1 cellular context compared by ENCODE assay signal in the genomic region with DNA sequence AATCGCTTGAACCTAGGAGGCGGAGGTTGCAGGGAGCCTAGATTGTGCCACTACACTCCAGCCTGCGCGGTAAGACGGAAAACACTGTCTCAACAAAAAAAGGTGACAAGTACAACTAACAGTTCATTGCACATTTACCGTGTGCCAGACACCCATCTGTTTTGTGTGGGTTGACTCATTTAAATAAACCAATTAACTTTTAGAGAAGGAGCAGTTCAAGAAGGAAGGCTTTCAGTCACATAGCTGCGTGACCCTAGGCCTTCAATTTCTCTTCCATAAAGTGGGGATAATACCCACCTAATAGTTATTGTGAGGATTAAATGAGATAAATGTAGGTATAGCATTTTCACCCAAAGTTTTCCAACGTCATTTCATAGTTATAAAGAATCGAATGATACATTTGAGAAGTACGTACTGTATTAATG.
A peak's percentile ranks its signal among the peaks of the same experiment; 100 is the strongest.
TF ChIP-seq lines count a peak whose summit lies in the region.

No MANE protein-coding gene starts in this region.

TF ChIP-seq in HepG2, 621 proteins besides CTCF, POLR2A, EP300 and RAD21 (continues in another document):
- TF ChIP-seq ZNF557 (CRISPR knock-in tag; IDR thresholded peaks at IDR 0.05), result no peak
- no peak for TF ChIP-seq ZNF260 (CRISPR knock-in tag; IDR thresholded peaks at IDR 0.05; ENCODE audit: borderline replicate concordance, low read depth)
- no peak for TF ChIP-seq KLF15 (CRISPR knock-in tag; IDR thresholded peaks at IDR 0.05; ENCODE audit: borderline replicate concordance)
- TF ChIP-seq RBFOX2 (IDR thresholded peaks at IDR 0.05; ENCODE audit: low read depth, low read length), result peak; percentile 55; the same call in 1 of the 2 replicates
- no peak for TF ChIP-seq ZNF558 (CRISPR knock-in tag; IDR thresholded peaks at IDR 0.05; ENCODE audit: borderline replicate concordance)
- TF ChIP-seq ZNF816 (CRISPR knock-in tag; IDR thresholded peaks at IDR 0.05; ENCODE audit: borderline replicate concordance), result no peak
- no peak for TF ChIP-seq ZNF781 (CRISPR knock-in tag; IDR thresholded peaks at IDR 0.05; ENCODE audit: borderline replicate concordance, not compliant biosample characterization)
- TF ChIP-seq ZNF382 (CRISPR knock-in tag; IDR thresholded peaks at IDR 0.05; ENCODE audit: borderline replicate concordance), result no peak
- TF ChIP-seq ZNF883 (CRISPR knock-in tag; IDR thresholded peaks at IDR 0.05; ENCODE audit: not compliant biosample characterization), result no peak
- TF ChIP-seq, protein P1, sequence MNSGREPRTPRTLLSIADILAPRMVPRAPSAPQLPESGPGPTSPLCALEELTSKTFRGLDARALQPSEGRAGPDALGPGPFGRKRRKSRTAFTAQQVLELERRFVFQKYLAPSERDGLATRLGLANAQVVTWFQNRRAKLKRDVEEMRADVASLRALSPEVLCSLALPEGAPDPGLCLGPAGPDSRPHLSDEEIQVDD (CRISPR knock-in tag; IDR thresholded peaks at IDR 0.05; ENCODE audit: borderline replicate concordance), result no peak
- TF ChIP-seq ZFX (CRISPR knock-in tag; IDR thresholded peaks at IDR 0.05; ENCODE audit: low read depth), result no peak
- no peak for TF ChIP-seq SP2 (CRISPR knock-in tag; IDR thresholded peaks at IDR 0.05)
- TF ChIP-seq HES4 (CRISPR knock-in tag; IDR thresholded peaks at IDR 0.05; ENCODE audit: borderline replicate concordance), result no peak
- 0 out of 2 replicates have a peak, but pooled peaks have one; percentile 7 for TF ChIP-seq ZBTB42 (CRISPR knock-in tag; IDR thresholded peaks at IDR 0.05)
- TF ChIP-seq ZBTB38 (CRISPR knock-in tag; IDR thresholded peaks at IDR 0.05), result peak; percentile 79; the same call in 1 of the 2 replicates
- no peak for TF ChIP-seq RCOR2 (CRISPR knock-in tag; IDR thresholded peaks at IDR 0.05)
- no peak for TF ChIP-seq RBM39 (IDR thresholded peaks at IDR 0.05; ENCODE audit: low read depth, low read length, poor library complexity, severe bottlenecking)
- TF ChIP-seq, protein P2, sequence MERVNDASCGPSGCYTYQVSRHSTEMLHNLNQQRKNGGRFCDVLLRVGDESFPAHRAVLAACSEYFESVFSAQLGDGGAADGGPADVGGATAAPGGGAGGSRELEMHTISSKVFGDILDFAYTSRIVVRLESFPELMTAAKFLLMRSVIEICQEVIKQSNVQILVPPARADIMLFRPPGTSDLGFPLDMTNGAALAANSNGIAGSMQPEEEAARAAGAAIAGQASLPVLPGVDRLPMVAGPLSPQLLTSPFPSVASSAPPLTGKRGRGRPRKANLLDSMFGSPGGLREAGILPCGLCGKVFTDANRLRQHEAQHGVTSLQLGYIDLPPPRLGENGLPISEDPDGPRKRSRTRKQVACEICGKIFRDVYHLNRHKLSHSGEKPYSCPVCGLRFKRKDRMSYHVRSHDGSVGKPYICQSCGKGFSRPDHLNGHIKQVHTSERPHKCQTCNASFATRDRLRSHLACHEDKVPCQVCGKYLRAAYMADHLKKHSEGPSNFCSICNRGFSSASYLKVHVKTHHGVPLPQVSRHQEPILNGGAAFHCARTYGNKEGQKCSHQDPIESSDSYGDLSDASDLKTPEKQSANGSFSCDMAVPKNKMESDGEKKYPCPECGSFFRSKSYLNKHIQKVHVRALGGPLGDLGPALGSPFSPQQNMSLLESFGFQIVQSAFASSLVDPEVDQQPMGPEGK (CRISPR knock-in tag; IDR thresholded peaks at IDR 0.05), result no peak
- TF ChIP-seq, protein P3, sequence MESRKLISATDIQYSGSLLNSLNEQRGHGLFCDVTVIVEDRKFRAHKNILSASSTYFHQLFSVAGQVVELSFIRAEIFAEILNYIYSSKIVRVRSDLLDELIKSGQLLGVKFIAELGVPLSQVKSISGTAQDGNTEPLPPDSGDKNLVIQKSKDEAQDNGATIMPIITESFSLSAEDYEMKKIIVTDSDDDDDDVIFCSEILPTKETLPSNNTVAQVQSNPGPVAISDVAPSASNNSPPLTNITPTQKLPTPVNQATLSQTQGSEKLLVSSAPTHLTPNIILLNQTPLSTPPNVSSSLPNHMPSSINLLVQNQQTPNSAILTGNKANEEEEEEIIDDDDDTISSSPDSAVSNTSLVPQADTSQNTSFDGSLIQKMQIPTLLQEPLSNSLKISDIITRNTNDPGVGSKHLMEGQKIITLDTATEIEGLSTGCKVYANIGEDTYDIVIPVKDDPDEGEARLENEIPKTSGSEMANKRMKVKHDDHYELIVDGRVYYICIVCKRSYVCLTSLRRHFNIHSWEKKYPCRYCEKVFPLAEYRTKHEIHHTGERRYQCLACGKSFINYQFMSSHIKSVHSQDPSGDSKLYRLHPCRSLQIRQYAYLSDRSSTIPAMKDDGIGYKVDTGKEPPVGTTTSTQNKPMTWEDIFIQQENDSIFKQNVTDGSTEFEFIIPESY (CRISPR knock-in tag; IDR thresholded peaks at IDR 0.05), result peak; percentile 75; the same call in 1 of the 2 replicates
- TF ChIP-seq NFE2L1 (CRISPR knock-in tag; IDR thresholded peaks at IDR 0.05; ENCODE audit: borderline replicate concordance), result no peak
- no peak for TF ChIP-seq ZNF777 (CRISPR knock-in tag; IDR thresholded peaks at IDR 0.05)
- no peak for TF ChIP-seq MAFK (conservative IDR thresholded peaks at IDR 0.05 in 1 of 2, IDR thresholded peaks at IDR 0.05 in 1 of 2; ENCODE audit: low read length in 2 of 2)
- TF ChIP-seq PITX1 (CRISPR knock-in tag; IDR thresholded peaks at IDR 0.05), result no peak
- no peak for TF ChIP-seq ZNF235 (CRISPR knock-in tag; IDR thresholded peaks at IDR 0.05; ENCODE audit: borderline replicate concordance)
- no peak for TF ChIP-seq ZNF343 (CRISPR knock-in tag; IDR thresholded peaks at IDR 0.05)
- no peak for TF ChIP-seq CBX1 (IDR thresholded peaks at IDR 0.05; ENCODE audit: low read depth)
- no peak for TF ChIP-seq SMARCC2 (IDR thresholded peaks at IDR 0.05)
- TF ChIP-seq, protein P4, sequence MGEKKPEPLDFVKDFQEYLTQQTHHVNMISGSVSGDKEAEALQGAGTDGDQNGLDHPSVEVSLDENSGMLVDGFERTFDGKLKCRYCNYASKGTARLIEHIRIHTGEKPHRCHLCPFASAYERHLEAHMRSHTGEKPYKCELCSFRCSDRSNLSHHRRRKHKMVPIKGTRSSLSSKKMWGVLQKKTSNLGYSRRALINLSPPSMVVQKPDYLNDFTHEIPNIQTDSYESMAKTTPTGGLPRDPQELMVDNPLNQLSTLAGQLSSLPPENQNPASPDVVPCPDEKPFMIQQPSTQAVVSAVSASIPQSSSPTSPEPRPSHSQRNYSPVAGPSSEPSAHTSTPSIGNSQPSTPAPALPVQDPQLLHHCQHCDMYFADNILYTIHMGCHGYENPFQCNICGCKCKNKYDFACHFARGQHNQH (CRISPR knock-in tag; IDR thresholded peaks at IDR 0.05), result no peak
- TF ChIP-seq, protein P5, sequence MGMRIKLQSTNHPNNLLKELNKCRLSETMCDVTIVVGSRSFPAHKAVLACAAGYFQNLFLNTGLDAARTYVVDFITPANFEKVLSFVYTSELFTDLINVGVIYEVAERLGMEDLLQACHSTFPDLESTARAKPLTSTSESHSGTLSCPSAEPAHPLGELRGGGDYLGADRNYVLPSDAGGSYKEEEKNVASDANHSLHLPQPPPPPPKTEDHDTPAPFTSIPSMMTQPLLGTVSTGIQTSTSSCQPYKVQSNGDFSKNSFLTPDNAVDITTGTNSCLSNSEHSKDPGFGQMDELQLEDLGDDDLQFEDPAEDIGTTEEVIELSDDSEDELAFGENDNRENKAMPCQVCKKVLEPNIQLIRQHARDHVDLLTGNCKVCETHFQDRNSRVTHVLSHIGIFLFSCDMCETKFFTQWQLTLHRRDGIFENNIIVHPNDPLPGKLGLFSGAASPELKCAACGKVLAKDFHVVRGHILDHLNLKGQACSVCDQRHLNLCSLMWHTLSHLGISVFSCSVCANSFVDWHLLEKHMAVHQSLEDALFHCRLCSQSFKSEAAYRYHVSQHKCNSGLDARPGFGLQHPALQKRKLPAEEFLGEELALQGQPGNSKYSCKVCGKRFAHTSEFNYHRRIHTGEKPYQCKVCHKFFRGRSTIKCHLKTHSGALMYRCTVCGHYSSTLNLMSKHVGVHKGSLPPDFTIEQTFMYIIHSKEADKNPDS (CRISPR knock-in tag; IDR thresholded peaks at IDR 0.05), result no peak
- TF ChIP-seq, protein P6, sequence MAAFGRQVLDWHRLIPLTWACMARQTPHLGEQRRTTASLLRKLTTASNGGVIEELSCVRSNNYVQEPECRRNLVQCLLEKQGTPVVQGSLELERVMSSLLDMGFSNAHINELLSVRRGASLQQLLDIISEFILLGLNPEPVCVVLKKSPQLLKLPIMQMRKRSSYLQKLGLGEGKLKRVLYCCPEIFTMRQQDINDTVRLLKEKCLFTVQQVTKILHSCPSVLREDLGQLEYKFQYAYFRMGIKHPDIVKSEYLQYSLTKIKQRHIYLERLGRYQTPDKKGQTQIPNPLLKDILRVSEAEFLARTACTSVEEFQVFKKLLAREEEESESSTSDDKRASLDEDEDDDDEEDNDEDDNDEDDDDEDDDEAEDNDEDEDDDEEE (CRISPR knock-in tag; IDR thresholded peaks at IDR 0.05), result no peak
- no peak for TF ChIP-seq ATF7 (IDR thresholded peaks at IDR 0.05)
- no peak for TF ChIP-seq ATF7 (CRISPR knock-in tag; IDR thresholded peaks at IDR 0.05)
- TF ChIP-seq ZNF605 (CRISPR knock-in tag; IDR thresholded peaks at IDR 0.05), result no peak
- TF ChIP-seq ZNF329 (CRISPR knock-in tag; IDR thresholded peaks at IDR 0.05; ENCODE audit: low read depth), result no peak
- TF ChIP-seq ZNF12 (CRISPR knock-in tag; IDR thresholded peaks at IDR 0.05), result no peak
- TF ChIP-seq, protein P7, sequence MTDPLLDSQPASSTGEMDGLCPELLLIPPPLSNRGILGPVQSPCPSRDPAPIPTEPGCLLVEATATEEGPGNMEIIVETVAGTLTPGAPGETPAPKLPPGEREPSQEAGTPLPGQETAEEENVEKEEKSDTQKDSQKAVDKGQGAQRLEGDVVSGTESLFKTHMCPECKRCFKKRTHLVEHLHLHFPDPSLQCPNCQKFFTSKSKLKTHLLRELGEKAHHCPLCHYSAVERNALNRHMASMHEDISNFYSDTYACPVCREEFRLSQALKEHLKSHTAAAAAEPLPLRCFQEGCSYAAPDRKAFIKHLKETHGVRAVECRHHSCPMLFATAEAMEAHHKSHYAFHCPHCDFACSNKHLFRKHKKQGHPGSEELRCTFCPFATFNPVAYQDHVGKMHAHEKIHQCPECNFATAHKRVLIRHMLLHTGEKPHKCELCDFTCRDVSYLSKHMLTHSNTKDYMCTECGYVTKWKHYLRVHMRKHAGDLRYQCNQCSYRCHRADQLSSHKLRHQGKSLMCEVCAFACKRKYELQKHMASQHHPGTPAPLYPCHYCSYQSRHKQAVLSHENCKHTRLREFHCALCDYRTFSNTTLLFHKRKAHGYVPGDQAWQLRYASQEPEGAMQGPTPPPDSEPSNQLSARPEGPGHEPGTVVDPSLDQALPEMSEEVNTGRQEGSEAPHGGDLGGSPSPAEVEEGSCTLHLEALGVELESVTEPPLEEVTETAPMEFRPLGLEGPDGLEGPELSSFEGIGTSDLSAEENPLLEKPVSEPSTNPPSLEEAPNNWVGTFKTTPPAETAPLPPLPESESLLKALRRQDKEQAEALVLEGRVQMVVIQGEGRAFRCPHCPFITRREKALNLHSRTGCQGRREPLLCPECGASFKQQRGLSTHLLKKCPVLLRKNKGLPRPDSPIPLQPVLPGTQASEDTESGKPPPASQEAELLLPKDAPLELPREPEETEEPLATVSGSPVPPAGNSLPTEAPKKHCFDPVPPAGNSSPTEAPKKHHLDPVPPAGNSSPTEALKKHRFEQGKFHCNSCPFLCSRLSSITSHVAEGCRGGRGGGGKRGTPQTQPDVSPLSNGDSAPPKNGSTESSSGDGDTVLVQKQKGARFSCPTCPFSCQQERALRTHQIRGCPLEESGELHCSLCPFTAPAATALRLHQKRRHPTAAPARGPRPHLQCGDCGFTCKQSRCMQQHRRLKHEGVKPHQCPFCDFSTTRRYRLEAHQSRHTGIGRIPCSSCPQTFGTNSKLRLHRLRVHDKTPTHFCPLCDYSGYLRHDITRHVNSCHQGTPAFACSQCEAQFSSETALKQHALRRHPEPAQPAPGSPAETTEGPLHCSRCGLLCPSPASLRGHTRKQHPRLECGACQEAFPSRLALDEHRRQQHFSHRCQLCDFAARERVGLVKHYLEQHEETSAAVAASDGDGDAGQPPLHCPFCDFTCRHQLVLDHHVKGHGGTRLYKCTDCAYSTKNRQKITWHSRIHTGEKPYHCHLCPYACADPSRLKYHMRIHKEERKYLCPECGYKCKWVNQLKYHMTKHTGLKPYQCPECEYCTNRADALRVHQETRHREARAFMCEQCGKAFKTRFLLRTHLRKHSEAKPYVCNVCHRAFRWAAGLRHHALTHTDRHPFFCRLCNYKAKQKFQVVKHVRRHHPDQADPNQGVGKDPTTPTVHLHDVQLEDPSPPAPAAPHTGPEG (CRISPR knock-in tag; IDR thresholded peaks at IDR 0.05), result no peak
- TF ChIP-seq, protein P8, sequence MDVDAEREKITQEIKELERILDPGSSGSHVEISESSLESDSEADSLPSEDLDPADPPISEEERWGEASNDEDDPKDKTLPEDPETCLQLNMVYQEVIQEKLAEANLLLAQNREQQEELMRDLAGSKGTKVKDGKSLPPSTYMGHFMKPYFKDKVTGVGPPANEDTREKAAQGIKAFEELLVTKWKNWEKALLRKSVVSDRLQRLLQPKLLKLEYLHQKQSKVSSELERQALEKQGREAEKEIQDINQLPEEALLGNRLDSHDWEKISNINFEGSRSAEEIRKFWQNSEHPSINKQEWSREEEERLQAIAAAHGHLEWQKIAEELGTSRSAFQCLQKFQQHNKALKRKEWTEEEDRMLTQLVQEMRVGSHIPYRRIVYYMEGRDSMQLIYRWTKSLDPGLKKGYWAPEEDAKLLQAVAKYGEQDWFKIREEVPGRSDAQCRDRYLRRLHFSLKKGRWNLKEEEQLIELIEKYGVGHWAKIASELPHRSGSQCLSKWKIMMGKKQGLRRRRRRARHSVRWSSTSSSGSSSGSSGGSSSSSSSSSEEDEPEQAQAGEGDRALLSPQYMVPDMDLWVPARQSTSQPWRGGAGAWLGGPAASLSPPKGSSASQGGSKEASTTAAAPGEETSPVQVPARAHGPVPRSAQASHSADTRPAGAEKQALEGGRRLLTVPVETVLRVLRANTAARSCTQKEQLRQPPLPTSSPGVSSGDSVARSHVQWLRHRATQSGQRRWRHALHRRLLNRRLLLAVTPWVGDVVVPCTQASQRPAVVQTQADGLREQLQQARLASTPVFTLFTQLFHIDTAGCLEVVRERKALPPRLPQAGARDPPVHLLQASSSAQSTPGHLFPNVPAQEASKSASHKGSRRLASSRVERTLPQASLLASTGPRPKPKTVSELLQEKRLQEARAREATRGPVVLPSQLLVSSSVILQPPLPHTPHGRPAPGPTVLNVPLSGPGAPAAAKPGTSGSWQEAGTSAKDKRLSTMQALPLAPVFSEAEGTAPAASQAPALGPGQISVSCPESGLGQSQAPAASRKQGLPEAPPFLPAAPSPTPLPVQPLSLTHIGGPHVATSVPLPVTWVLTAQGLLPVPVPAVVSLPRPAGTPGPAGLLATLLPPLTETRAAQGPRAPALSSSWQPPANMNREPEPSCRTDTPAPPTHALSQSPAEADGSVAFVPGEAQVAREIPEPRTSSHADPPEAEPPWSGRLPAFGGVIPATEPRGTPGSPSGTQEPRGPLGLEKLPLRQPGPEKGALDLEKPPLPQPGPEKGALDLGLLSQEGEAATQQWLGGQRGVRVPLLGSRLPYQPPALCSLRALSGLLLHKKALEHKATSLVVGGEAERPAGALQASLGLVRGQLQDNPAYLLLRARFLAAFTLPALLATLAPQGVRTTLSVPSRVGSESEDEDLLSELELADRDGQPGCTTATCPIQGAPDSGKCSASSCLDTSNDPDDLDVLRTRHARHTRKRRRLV (CRISPR knock-in tag; IDR thresholded peaks at IDR 0.05), result peak; percentile 73; the same call in 1 of the 2 replicates
- TF ChIP-seq SP4 (CRISPR knock-in tag; IDR thresholded peaks at IDR 0.05), result no peak
- TF ChIP-seq PRPF4 (IDR thresholded peaks at IDR 0.05; ENCODE audit: low read depth, low read length, poor library complexity, severe bottlenecking), result peak; percentile 52
- no peak for TF ChIP-seq NR3C1 (CRISPR knock-in tag; IDR thresholded peaks at IDR 0.05)
